Comparison of ENCODE assay signal across 1 cellular context in the genomic region with DNA sequence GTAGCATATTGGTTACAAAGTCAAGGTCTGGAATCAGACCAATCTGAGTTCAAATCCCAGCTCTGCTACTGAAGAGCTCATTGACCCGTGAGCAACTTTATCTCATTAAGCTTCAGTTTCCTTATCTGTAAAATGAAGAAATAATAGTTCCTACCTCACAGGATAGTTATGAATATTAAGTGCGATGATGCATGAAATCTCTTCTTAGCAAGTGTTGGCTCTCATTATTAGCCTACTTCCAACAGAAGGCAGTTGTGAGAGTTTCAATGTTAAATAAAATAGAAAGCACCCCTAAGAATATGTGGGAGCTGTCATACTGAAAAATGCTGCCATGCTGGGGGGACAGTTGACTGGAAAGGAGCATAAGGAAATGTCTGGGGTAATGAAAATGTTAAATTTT.
TF ChIP-seq lines count a peak whose summit lies in the region.

No MANE protein-coding gene starts in this region.

TF ChIP-seq in GM12878, 131 proteins besides CTCF, POLR2A, EP300 and RAD21 (continued from another document and continues in another):
- TF ChIP-seq, protein P1, sequence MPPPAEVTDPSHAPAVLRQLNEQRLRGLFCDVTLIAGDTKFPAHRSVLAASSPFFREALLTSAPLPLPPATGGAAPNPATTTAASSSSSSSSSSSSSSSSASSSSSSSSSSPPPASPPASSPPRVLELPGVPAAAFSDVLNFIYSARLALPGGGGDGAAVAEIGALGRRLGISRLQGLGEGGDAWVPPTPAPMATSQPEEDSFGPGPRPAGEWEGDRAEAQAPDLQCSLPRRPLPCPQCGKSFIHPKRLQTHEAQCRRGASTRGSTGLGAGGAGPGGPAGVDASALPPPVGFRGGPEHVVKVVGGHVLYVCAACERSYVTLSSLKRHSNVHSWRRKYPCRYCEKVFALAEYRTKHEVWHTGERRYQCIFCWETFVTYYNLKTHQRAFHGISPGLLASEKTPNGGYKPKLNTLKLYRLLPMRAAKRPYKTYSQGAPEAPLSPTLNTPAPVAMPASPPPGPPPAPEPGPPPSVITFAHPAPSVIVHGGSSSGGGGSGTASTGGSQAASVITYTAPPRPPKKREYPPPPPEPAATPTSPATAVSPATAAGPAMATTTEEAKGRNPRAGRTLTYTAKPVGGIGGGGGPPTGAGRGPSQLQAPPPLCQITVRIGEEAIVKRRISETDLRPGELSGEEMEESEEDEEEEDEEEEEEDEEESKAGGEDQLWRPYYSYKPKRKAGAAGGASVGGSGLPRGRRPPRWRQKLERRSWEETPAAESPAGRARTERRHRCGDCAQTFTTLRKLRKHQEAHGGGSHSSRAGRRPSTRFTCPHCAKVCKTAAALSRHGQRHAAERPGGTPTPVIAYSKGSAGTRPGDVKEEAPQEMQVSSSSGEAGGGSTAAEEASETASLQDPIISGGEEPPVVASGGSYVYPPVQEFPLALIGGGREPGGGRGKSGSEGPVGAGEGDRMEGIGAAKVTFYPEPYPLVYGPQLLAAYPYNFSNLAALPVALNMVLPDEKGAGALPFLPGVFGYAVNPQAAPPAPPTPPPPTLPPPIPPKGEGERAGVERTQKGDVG (CRISPR knock-in tag; IDR thresholded peaks at IDR 0.05), result no peak
- 0 out of 2 replicates have a peak, but pooled peaks have one; percentile 38 for TF ChIP-seq IKZF1 (conservative IDR thresholded peaks at IDR 0.05)
- no peak for TF ChIP-seq WRNIP1 (IDR thresholded peaks at IDR 0.05; ENCODE audit: borderline replicate concordance, low read depth, low read length)
- no peak for TF ChIP-seq IRF4 (IDR thresholded peaks at IDR 0.05; ENCODE audit: low read depth, low read length)
- no peak for TF ChIP-seq NR2C1 (IDR thresholded peaks at IDR 0.05)
- TF ChIP-seq, protein P2, sequence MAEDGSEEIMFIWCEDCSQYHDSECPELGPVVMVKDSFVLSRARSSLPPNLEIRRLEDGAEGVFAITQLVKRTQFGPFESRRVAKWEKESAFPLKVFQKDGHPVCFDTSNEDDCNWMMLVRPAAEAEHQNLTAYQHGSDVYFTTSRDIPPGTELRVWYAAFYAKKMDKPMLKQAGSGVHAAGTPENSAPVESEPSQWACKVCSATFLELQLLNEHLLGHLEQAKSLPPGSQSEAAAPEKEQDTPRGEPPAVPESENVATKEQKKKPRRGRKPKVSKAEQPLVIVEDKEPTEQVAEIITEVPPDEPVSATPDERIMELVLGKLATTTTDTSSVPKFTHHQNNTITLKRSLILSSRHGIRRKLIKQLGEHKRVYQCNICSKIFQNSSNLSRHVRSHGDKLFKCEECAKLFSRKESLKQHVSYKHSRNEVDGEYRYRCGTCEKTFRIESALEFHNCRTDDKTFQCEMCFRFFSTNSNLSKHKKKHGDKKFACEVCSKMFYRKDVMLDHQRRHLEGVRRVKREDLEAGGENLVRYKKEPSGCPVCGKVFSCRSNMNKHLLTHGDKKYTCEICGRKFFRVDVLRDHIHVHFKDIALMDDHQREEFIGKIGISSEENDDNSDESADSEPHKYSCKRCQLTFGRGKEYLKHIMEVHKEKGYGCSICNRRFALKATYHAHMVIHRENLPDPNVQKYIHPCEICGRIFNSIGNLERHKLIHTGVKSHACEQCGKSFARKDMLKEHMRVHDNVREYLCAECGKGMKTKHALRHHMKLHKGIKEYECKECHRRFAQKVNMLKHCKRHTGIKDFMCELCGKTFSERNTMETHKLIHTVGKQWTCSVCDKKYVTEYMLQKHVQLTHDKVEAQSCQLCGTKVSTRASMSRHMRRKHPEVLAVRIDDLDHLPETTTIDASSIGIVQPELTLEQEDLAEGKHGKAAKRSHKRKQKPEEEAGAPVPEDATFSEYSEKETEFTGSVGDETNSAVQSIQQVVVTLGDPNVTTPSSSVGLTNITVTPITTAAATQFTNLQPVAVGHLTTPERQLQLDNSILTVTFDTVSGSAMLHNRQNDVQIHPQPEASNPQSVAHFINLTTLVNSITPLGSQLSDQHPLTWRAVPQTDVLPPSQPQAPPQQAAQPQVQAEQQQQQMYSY (CRISPR knock-in tag; IDR thresholded peaks at IDR 0.05), result no peak
- TF ChIP-seq CHD4 (IDR thresholded peaks at IDR 0.05), result no peak
- TF ChIP-seq SREBF2 (IDR thresholded peaks at IDR 0.05; ENCODE audit: low read length), result no peak
- TF ChIP-seq, protein P3, sequence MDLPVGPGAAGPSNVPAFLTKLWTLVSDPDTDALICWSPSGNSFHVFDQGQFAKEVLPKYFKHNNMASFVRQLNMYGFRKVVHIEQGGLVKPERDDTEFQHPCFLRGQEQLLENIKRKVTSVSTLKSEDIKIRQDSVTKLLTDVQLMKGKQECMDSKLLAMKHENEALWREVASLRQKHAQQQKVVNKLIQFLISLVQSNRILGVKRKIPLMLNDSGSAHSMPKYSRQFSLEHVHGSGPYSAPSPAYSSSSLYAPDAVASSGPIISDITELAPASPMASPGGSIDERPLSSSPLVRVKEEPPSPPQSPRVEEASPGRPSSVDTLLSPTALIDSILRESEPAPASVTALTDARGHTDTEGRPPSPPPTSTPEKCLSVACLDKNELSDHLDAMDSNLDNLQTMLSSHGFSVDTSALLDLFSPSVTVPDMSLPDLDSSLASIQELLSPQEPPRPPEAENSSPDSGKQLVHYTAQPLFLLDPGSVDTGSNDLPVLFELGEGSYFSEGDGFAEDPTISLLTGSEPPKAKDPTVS (IDR thresholded peaks at IDR 0.05; ENCODE audit: low read depth, low read length), result no peak
- TF ChIP-seq, protein P4, sequence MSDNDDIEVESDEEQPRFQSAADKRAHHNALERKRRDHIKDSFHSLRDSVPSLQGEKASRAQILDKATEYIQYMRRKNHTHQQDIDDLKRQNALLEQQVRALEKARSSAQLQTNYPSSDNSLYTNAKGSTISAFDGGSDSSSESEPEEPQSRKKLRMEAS (IDR thresholded peaks at IDR 0.05; ENCODE audit: low read depth, low read length), result no peak
- TF ChIP-seq NFYA (IDR thresholded peaks at IDR 0.05; ENCODE audit: borderline replicate concordance, low read depth, low read length), result no peak
- no peak for TF ChIP-seq EGR1 (IDR thresholded peaks at IDR 0.05; ENCODE audit: borderline replicate concordance in 1 of 2, low read depth in 2 of 2, low read length in 2 of 2)
- no peak for TF ChIP-seq KDM1A (IDR thresholded peaks at IDR 0.05; ENCODE audit: borderline replicate concordance)
- peak; percentile 46; the same call in 1 of the 2 replicates for TF ChIP-seq CREM (IDR thresholded peaks at IDR 0.05; ENCODE audit: low read depth)
- no peak for TF ChIP-seq LARP7 (IDR thresholded peaks at IDR 0.05)
- TF ChIP-seq EZH2 (IDR thresholded peaks at IDR 0.05; ENCODE audit: borderline replicate concordance, control insufficient read depth, low read depth, low read length), result no peak
- no peak for TF ChIP-seq GABPA (IDR thresholded peaks at IDR 0.05; ENCODE audit: low read depth)
- TF ChIP-seq, protein P5, sequence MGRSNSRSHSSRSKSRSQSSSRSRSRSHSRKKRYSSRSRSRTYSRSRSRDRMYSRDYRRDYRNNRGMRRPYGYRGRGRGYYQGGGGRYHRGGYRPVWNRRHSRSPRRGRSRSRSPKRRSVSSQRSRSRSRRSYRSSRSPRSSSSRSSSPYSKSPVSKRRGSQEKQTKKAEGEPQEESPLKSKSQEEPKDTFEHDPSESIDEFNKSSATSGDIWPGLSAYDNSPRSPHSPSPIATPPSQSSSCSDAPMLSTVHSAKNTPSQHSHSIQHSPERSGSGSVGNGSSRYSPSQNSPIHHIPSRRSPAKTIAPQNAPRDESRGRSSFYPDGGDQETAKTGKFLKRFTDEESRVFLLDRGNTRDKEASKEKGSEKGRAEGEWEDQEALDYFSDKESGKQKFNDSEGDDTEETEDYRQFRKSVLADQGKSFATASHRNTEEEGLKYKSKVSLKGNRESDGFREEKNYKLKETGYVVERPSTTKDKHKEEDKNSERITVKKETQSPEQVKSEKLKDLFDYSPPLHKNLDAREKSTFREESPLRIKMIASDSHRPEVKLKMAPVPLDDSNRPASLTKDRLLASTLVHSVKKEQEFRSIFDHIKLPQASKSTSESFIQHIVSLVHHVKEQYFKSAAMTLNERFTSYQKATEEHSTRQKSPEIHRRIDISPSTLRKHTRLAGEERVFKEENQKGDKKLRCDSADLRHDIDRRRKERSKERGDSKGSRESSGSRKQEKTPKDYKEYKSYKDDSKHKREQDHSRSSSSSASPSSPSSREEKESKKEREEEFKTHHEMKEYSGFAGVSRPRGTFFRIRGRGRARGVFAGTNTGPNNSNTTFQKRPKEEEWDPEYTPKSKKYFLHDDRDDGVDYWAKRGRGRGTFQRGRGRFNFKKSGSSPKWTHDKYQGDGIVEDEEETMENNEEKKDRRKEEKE (IDR thresholded peaks at IDR 0.05), result no peak
- TF ChIP-seq ZNF24 (IDR thresholded peaks at IDR 0.05), result no peak
- TF ChIP-seq, protein P6, sequence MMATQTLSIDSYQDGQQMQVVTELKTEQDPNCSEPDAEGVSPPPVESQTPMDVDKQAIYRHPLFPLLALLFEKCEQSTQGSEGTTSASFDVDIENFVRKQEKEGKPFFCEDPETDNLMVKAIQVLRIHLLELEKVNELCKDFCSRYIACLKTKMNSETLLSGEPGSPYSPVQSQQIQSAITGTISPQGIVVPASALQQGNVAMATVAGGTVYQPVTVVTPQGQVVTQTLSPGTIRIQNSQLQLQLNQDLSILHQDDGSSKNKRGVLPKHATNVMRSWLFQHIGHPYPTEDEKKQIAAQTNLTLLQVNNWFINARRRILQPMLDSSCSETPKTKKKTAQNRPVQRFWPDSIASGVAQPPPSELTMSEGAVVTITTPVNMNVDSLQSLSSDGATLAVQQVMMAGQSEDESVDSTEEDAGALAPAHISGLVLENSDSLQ (IDR thresholded peaks at IDR 0.05), result no peak
- TF ChIP-seq TARDBP (IDR thresholded peaks at IDR 0.05; ENCODE audit: borderline replicate concordance), result no peak
- peak; percentile 51 for TF ChIP-seq MTA2 (IDR thresholded peaks at IDR 0.05; ENCODE audit: low read depth)
- no peak for TF ChIP-seq RB1 (IDR thresholded peaks at IDR 0.05; ENCODE audit: borderline replicate concordance)
- TF ChIP-seq FOXM1 (IDR thresholded peaks at IDR 0.05; ENCODE audit: low read depth, low read length), result peak; percentile 32; the same call in 1 of the 2 replicates
- 0 out of 2 replicates have a peak, but pooled peaks have one; percentile 31 for TF ChIP-seq MEF2A (IDR thresholded peaks at IDR 0.05; ENCODE audit: insufficient read depth, low read depth, low read length)
- TF ChIP-seq ZZZ3 (IDR thresholded peaks at IDR 0.05; ENCODE audit: control insufficient read depth, insufficient read length, low read depth), result no peak
- TF ChIP-seq MXI1 (IDR thresholded peaks at IDR 0.05; ENCODE audit: low read depth, low read length), result no peak
- no peak for TF ChIP-seq SIN3A (IDR thresholded peaks at IDR 0.05; ENCODE audit: low read depth, low read length)
- no peak for TF ChIP-seq RCOR1 (conservative IDR thresholded peaks at IDR 0.05; ENCODE audit: low read depth, low read length)
- TF ChIP-seq, protein P7, sequence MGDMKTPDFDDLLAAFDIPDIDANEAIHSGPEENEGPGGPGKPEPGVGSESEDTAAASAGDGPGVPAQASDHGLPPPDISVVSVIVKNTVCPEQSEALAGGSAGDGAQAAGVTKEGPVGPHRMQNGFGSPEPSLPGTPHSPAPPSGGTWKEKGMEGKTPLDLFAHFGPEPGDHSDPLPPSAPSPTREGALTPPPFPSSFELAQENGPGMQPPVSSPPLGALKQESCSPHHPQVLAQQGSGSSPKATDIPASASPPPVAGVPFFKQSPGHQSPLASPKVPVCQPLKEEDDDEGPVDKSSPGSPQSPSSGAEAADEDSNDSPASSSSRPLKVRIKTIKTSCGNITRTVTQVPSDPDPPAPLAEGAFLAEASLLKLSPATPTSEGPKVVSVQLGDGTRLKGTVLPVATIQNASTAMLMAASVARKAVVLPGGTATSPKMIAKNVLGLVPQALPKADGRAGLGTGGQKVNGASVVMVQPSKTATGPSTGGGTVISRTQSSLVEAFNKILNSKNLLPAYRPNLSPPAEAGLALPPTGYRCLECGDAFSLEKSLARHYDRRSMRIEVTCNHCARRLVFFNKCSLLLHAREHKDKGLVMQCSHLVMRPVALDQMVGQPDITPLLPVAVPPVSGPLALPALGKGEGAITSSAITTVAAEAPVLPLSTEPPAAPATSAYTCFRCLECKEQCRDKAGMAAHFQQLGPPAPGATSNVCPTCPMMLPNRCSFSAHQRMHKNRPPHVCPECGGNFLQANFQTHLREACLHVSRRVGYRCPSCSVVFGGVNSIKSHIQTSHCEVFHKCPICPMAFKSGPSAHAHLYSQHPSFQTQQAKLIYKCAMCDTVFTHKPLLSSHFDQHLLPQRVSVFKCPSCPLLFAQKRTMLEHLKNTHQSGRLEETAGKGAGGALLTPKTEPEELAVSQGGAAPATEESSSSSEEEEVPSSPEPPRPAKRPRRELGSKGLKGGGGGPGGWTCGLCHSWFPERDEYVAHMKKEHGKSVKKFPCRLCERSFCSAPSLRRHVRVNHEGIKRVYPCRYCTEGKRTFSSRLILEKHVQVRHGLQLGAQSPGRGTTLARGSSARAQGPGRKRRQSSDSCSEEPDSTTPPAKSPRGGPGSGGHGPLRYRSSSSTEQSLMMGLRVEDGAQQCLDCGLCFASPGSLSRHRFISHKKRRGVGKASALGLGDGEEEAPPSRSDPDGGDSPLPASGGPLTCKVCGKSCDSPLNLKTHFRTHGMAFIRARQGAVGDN (IDR thresholded peaks at IDR 0.05), result no peak
- no peak for TF ChIP-seq GATAD2B (conservative IDR thresholded peaks at IDR 0.05; ENCODE audit: low read depth)
- TF ChIP-seq NR2F1 (conservative IDR thresholded peaks at IDR 0.05), result peak; percentile 46; the same call in 1 of the 2 replicates
- TF ChIP-seq CHD2 (IDR thresholded peaks at IDR 0.05; ENCODE audit: borderline replicate concordance, low read depth, low read length), result no peak
- TF ChIP-seq ATF7 (IDR thresholded peaks at IDR 0.05; ENCODE audit: low read depth), result no peak
- TF ChIP-seq TCF7 (IDR thresholded peaks at IDR 0.05; ENCODE audit: borderline replicate concordance), result no peak
- TF ChIP-seq POLR2AphosphoS2 (IDR thresholded peaks at IDR 0.05; ENCODE audit: low read depth, low read length), result no peak
- no peak for TF ChIP-seq ZNF207 (IDR thresholded peaks at IDR 0.05; ENCODE audit: borderline replicate concordance)
- TF ChIP-seq, protein P8, sequence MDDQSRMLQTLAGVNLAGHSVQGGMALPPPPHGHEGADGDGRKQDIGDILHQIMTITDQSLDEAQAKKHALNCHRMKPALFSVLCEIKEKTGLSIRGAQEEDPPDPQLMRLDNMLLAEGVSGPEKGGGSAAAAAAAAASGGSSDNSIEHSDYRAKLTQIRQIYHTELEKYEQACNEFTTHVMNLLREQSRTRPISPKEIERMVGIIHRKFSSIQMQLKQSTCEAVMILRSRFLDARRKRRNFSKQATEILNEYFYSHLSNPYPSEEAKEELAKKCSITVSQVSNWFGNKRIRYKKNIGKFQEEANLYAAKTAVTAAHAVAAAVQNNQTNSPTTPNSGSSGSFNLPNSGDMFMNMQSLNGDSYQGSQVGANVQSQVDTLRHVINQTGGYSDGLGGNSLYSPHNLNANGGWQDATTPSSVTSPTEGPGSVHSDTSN (IDR thresholded peaks at IDR 0.05; ENCODE audit: insufficient replicate concordance, low read depth, low read length), result no peak
- TF ChIP-seq, protein P9, sequence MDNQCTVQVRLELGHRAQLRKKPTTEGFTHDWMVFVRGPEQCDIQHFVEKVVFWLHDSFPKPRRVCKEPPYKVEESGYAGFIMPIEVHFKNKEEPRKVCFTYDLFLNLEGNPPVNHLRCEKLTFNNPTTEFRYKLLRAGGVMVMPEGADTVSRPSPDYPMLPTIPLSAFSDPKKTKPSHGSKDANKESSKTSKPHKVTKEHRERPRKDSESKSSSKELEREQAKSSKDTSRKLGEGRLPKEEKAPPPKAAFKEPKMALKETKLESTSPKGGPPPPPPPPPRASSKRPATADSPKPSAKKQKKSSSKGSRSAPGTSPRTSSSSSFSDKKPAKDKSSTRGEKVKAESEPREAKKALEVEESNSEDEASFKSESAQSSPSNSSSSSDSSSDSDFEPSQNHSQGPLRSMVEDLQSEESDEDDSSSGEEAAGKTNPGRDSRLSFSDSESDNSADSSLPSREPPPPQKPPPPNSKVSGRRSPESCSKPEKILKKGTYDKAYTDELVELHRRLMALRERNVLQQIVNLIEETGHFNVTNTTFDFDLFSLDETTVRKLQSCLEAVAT (IDR thresholded peaks at IDR 0.05), result no peak
- TF ChIP-seq CBFB (IDR thresholded peaks at IDR 0.05; ENCODE audit: low read depth), result no peak
- no peak for TF ChIP-seq RFX5 (IDR thresholded peaks at IDR 0.05; ENCODE audit: low read depth, low read length)
- TF ChIP-seq CBX5 (IDR thresholded peaks at IDR 0.05; ENCODE audit: low read depth), result no peak
